In genomic region chr11:108501396-108501795, GRCh38 we compare ENCODE assay signal across 15 cellular contexts. TPM values are rescaled to one million over a fixed set of nuclear protein-coding genes. Genes with fewer than 3 reads are reported as not detected.
DNase-seq lines count a peak whose midpoint lies in the region; ATAC-seq and TF ChIP-seq lines count a peak whose summit lies in the region.
"Had no signal": no experiment of that assay in that cellular context is flagged by ENCODE, and none has a peak within 500 bp of the region (broad histone marks: within the 10 kb centered on the region; RNA-seq: fewer than 3 reads in every experiment).

No MANE protein-coding gene starts in this region.

- H3K27me3 ChIP-seq in skeletal muscle tissue (ENCODE audit: control insufficient read depth in 3 of 3, insufficient read depth in 3 of 3, low read length in 3 of 3) = no peaks in the 10 kb centered on the region

- H3K4me3 Mint-ChIP-seq in activated T-helper 17 cell treated with anti-CD3 and anti-CD28 coated beads, Interleukin-2, amount 50 U/mL, for 72 hours = no peak overlapping the region

- H3K4me3 ChIP-seq in fibroblast of mammary gland (ENCODE audit: control insufficient read depth, low read depth, low read length) (no peak overlapping the region), skeletal muscle tissue (ENCODE audit: low read length in 3 of 3) (no peak overlapping the region)
- H3K4me3 ChIP-seq: BLaER1, SK-N-MC had no signal

- H3K9me3 Mint-ChIP-seq in activated T-helper 17 cell treated with anti-CD3 and anti-CD28 coated beads, Interleukin-2, amount 50 U/mL, for 72 hours = no peaks in the 10 kb centered on the region

- H3K4me1 Mint-ChIP-seq in activated T-helper 17 cell treated with anti-CD3 and anti-CD28 coated beads, Interleukin-2, amount 50 U/mL, for 72 hours = peaks cover 7% of the 10 kb centered on the region

- peaks cover 0 to 11% (median 9%) of the 10 kb centered on the region in 3 donors for H3K4me1 ChIP-seq in skeletal muscle tissue (ENCODE audit: control insufficient read depth in 3 of 3, insufficient read depth in 3 of 3, low read length in 3 of 3)

- ATAC-seq in activated T-helper 17 cell treated with anti-CD3 and anti-CD28 coated beads, Interleukin-2, amount 50 U/mL, for 72 hours (replicated peaks) = no peak

- H3K9me3 ChIP-seq in skeletal muscle tissue (ENCODE audit: control insufficient read depth in 3 of 3, low read length in 3 of 3) = no peaks in the 10 kb centered on the region
- H3K9me3 ChIP-seq: BLaER1 had no signal

- H3K27ac Mint-ChIP-seq in activated T-helper 17 cell treated with anti-CD3 and anti-CD28 coated beads, Interleukin-2, amount 50 U/mL, for 72 hours = no peak overlapping the region

- peaks cover 5% of the 10 kb centered on the region for H3K36me3 Mint-ChIP-seq in activated T-helper 17 cell treated with anti-CD3 and anti-CD28 coated beads, Interleukin-2, amount 50 U/mL, for 72 hours (ENCODE audit: low read depth)

- DNase-seq in COLO829 (ENCODE audit: low spot score) (peak; percentile 10), LHCN-M2 (ENCODE audit: low read depth) (peak; percentile 45), fibroblast of mammary gland (ENCODE audit: low read depth) (peak; percentile 20), NCI-H1092 treated with DMSO at 0.1 percent for 48 hours (lab: John Stamatoyannopoulos, UW) (no peak), NCI-H2107 (lab: John Stamatoyannopoulos, UW) (no peak)
- no peak for DNase-seq in stimulated activated CD4-positive, alpha-beta T cell treated with anti-CD3 and anti-CD28 coated beads, Interleukin-4, amount 100 ng/mL, for 1 hour
- DNase-seq: NCI-H1417 treated with DMSO at 0.1 percent for 48 hours, NCI-H2081, NCI-H526 had no signal

- peak overlapping the region; percentile 7 for H3K27ac ChIP-seq in skeletal muscle tissue (ENCODE audit: low read depth, low read length)
- H3K27ac ChIP-seq: BLaER1, KMS-11, SK-N-MC had no signal

- no peaks in the 10 kb centered on the region for H3K27me3 Mint-ChIP-seq in activated T-helper 17 cell treated with anti-CD3 and anti-CD28 coated beads, Interleukin-2, amount 50 U/mL, for 72 hours

- TF ChIP-seq CTCF in fibroblast of mammary gland (conservative IDR thresholded peaks at IDR 0.05; ENCODE audit: control insufficient read depth, insufficient read depth, low read depth, low read length) = no peak

- no peaks in the 10 kb centered on the region for H3K36me3 ChIP-seq in skeletal muscle tissue (ENCODE audit: control insufficient read depth in 3 of 3, insufficient read depth in 3 of 3, low read length in 3 of 3)
- H3K36me3 ChIP-seq: BLaER1 had no signal

- H3K9ac ChIP-seq in skeletal muscle tissue (ENCODE audit: low read depth in 1 of 3, low read length in 3 of 3) = no peak overlapping the region
- H3K9ac ChIP-seq: BLaER1, KMS-11 had no signal

RNA-seq across cellular contexts. Expression of gene POGLUT3, which starts 3.2 kb away (rescaled TPM):
- total RNA-seq in LHCN-M2 (2014; rRNA removed) (83.2 and 86.9 TPM in 2 replicates), skeletal muscle tissue (20.4 TPM)
- 27.6 TPM for polyA plus RNA-seq in LHCN-M2 (2012)
- 1 to 10 TPM; 9.6 to 9.7 TPM for total RNA-seq in activated T-helper 17 cell treated with anti-CD3 and anti-CD28 coated beads, Interleukin-2, amount 50 U/mL, for 72 hours
- total RNA-seq: OCI-LY7 had no signal

RNA-seq across cellular contexts. Expression of gene C11orf65, which starts 34.1 kb away (rescaled TPM):
- total RNA-seq in LHCN-M2 (2014; rRNA removed) (0.83 and 1.3 TPM in 2 replicates), skeletal muscle tissue (1.0 TPM)
- 0.68 TPM for polyA plus RNA-seq in LHCN-M2 (2012)
- under 1 TPM; 0.78 to 0.95 TPM for total RNA-seq in activated T-helper 17 cell treated with anti-CD3 and anti-CD28 coated beads, Interleukin-2, amount 50 U/mL, for 72 hours

Comparison
In these comparisons a context has a peak if more than half of its experiments do, and no peak if none do; other contexts are left out.
1. DNase-seq: peak in COLO829 (single experiment), LHCN-M2 (single experiment) and fibroblast of mammary gland (single experiment); none in stimulated activated CD4-positive, alpha-beta T cell treated with anti-CD3 and anti-CD28 coated beads, Interleukin-4, amount 100 ng/mL, for 1 hour (single experiment), NCI-H1092 treated with DMSO at 0.1 percent for 48 hours (single experiment) and NCI-H2107 (single experiment).